ENCODE assay signal across 8 cellular contexts in genomic region chr9:75087824-75088645, GRCh38. TPM values are rescaled to one million over a fixed set of nuclear protein-coding genes. Genes with fewer than 3 reads are reported as not detected.
A peak's percentile ranks its signal among the peaks of the same experiment; 100 is the strongest.
DNase-seq lines count a peak whose midpoint lies in the region; TF ChIP-seq lines count a peak whose summit lies in the region.

Gene NMRK1 (minus strand): TSS chr9:75088155. CDS start chr9:75083115, 5,040 bp downstream.
Gene OSTF1 (plus strand): TSS chr9:75088514. CDS start chr9:75088693, 179 bp downstream.

- H3K14ac ChIP-seq in neuronal stem cell (ENCODE audit: low read length): peak within 1 kb of the TSS; percentile 67

- peak within 1 kb of the TSS; percentile 96 for H3K27ac Mint-ChIP-seq in HFFc6

- no peaks in the 10 kb centered on the region for H3K9me3 Mint-ChIP-seq in HFFc6

- no peaks in the 10 kb centered on the region; the same call in 1 of the 2 replicates for H3K27me3 Mint-ChIP-seq in HFFc6 (ENCODE audit: insufficient read depth)

- H3K4me1 ChIP-seq in neuronal stem cell (ENCODE audit: control insufficient read depth in 2 of 2, insufficient read depth in 1 of 2, low read depth in 1 of 2, low read length in 2 of 2) (peaks cover 5 to 8% of the 10 kb centered on the region in 2 donors), subcutaneous abdominal adipose tissue (ENCODE audit: control insufficient read depth in 5 of 5, insufficient read depth in 5 of 5, low read length in 5 of 5) (peaks cover 0 to 75% (median 59%) of the 10 kb centered on the region in 5 donors)

- no peak within 1 kb of the TSS for H4K91ac ChIP-seq in neuronal stem cell (ENCODE audit: low read depth, low read length, poor library complexity)

- H3K4ac ChIP-seq in neuronal stem cell (ENCODE audit: low read length): no peak within 1 kb of the TSS

- H3K27me3 ChIP-seq in neuronal stem cell (ENCODE audit: control insufficient read depth in 3 of 3, insufficient read depth in 3 of 3, low read depth in 1 of 3, low read length in 3 of 3) (peaks cover 0 to 9% (median 0%) of the 10 kb centered on the region in 3 experiments), subcutaneous abdominal adipose tissue (ENCODE audit: control insufficient read depth in 5 of 5, insufficient read depth in 4 of 5, low read length in 5 of 5) (no peaks in the 10 kb centered on the region)

- H2BK120ac ChIP-seq in neuronal stem cell (ENCODE audit: low read depth, low read length): no peak within 1 kb of the TSS

- H3K9me3 ChIP-seq in neuronal stem cell (replicated peaks in 1 of 2; ENCODE audit: control insufficient read depth in 2 of 2, insufficient read depth in 1 of 2, low read depth in 1 of 2, low read length in 2 of 2) (no peaks in the 10 kb centered on the region), subcutaneous abdominal adipose tissue (ENCODE audit: control insufficient read depth in 5 of 5, low read length in 5 of 5) (no peaks in the 10 kb centered on the region)

- H3K18ac ChIP-seq in neuronal stem cell (ENCODE audit: low read length): peak within 1 kb of the TSS; percentile 93

- no peak within 1 kb of the TSS for H2BK12ac ChIP-seq in neuronal stem cell (ENCODE audit: low read length)

- no peak within 1 kb of the TSS for H3K27ac ChIP-seq in neuronal stem cell (replicated peaks; ENCODE audit: low read length)
- H3K27ac ChIP-seq in subcutaneous abdominal adipose tissue (ENCODE audit: low read depth, low read length): peak within 1 kb of the TSS; percentile 90

- no peaks in the 10 kb centered on the region; the same call in none of the 2 replicates for H3K36me3 Mint-ChIP-seq in HFFc6 (ENCODE audit: low read depth)

- peak within 1 kb of the TSS; percentile 88 for H3K4me2 ChIP-seq in neuronal stem cell (ENCODE audit: insufficient read depth, low read length, poor library complexity, severe bottlenecking)

- H2BK5ac ChIP-seq in neuronal stem cell (ENCODE audit: low read length): no peak within 1 kb of the TSS

- peak within 1 kb of the TSS; percentile 100 for H2AFZ ChIP-seq in neuronal stem cell (ENCODE audit: low read length)

- peak within 1 kb of the TSS; percentile 100 for H3K4me3 Mint-ChIP-seq in HFFc6

- in situ Hi-C loops in SK-MEL-5 (cut with HindIII; ENCODE audit: low pct_unique_long_range_greater_than_20kb, low sequenced_read_pairs): no loop called here

- peaks cover 60% of the 10 kb centered on the region for H3K4me1 Mint-ChIP-seq in HFFc6 (ENCODE audit: low read depth)

- H4K8ac ChIP-seq in neuronal stem cell (ENCODE audit: low read depth, low read length): peak within 1 kb of the TSS; percentile 32

- peak within 1 kb of the TSS; percentile 80 for H2BK15ac ChIP-seq in neuronal stem cell (ENCODE audit: low read length)

- WGBS in neuronal stem cell (ENCODE audit: extremely low coverage in 2 of 2, insufficient read length in 2 of 2, insufficient replicate concordance in 1 of 2), 2 donors: no CpG with 5 or more reads among the region's 93 CpGs

- H3K79me1 ChIP-seq in neuronal stem cell (ENCODE audit: low read depth, low read length): no peaks in the 10 kb centered on the region

- TF ChIP-seq CTCF in HFFc6 (IDR thresholded peaks at IDR 0.05): no peak; the same call in 1 of the 2 replicates

- H3K23ac ChIP-seq in neuronal stem cell (ENCODE audit: low read depth, low read length, poor library complexity): peak within 1 kb of the TSS; percentile 99

- H3K9ac ChIP-seq in neuronal stem cell (ENCODE audit: low read depth, low read length, poor library complexity) (peak within 1 kb of the TSS; percentile 50), subcutaneous abdominal adipose tissue (ENCODE audit: low read length in 5 of 5) (peak within 1 kb of the TSS; percentile 68 to 96 (median 93))

- H3K36me3 ChIP-seq in neuronal stem cell (replicated peaks in 1 of 2; ENCODE audit: control insufficient read depth in 2 of 2, insufficient read depth in 2 of 2, low read length in 2 of 2): no peaks in the 10 kb centered on the region
- no peaks in the 10 kb centered on the region for H3K36me3 ChIP-seq in subcutaneous abdominal adipose tissue (ENCODE audit: control insufficient read depth in 5 of 5, insufficient read depth in 5 of 5, low read length in 5 of 5)

- DNase-seq in GM04504 (ENCODE audit: low read depth) (peak; percentile 93), HFFc6 (peak; percentile 95), NAMALWA (ENCODE audit: low spot score) (peak; percentile 94), SK-MEL-5 (ENCODE audit: low read depth, low spot score) (peak; percentile 95), foreskin melanocyte (peak; percentile 94), neuronal stem cell (ENCODE audit: low spot score) (peak; percentile 94)
- peak; percentile 94 for DNase-seq in activated naive CD4-positive, alpha-beta T cell treated with Interleukin-2 at 50 U/mL for 16 hours

- H3K4me3 ChIP-seq in neuronal stem cell (ENCODE audit: low read length in 2 of 2): peak within 1 kb of the TSS; percentile 87 to 99
- peak within 1 kb of the TSS; percentile 91 to 97 (median 94) for H3K4me3 ChIP-seq in subcutaneous abdominal adipose tissue (ENCODE audit: low read depth in 1 of 5, low read length in 5 of 5)

- H2AK5ac ChIP-seq in neuronal stem cell (ENCODE audit: low read depth, low read length): peak within 1 kb of the TSS; percentile 37

RNA-seq across cellular contexts. Expression of gene NMRK1, which starts in this region (rescaled TPM):
- total RNA-seq in HFFc6 (2021; fragmentation: NEBNext Ultra II Directional; extraction: Animal tissue kit (Norgen Biotek cat#: 25700)): 10 to 100 TPM; 16.7 to 23.2 (median 18.7) TPM
- total RNA-seq in SK-MEL-5 (2014; rRNA removed; shearing (Covaris generic)): 16.0 and 20.9 TPM in 2 replicates
- polyA plus RNA-seq in SK-MEL-5 (2015; cell fraction: cytosol; rRNA removed): 5.9 and 8.3 TPM in 2 replicates
- 27.7 and 42.7 TPM in 2 replicates for polyA plus RNA-seq in SK-MEL-5 (2015; cell fraction: nucleus; rRNA removed)
- 2.5 TPM for polyA plus RNA-seq in neuronal stem cell (2013, experiment 1 of 2)
- 2.1 TPM for polyA plus RNA-seq in neuronal stem cell (2013, experiment 2 of 2)

RNA-seq across cellular contexts. Expression of gene OSTF1, which starts in this region (rescaled TPM):
- 10 to 100 TPM; 57.9 to 71.6 (median 61.4) TPM for total RNA-seq in HFFc6 (2021; fragmentation: NEBNext Ultra II Directional; extraction: Animal tissue kit (Norgen Biotek cat#: 25700))
- 28.6 and 30.7 TPM in 2 replicates for total RNA-seq in SK-MEL-5 (2014; rRNA removed; shearing (Covaris generic))
- polyA plus RNA-seq in SK-MEL-5 (2015; cell fraction: cytosol; rRNA removed): 18.6 and 19.5 TPM in 2 replicates
- polyA plus RNA-seq in SK-MEL-5 (2015; cell fraction: nucleus; rRNA removed): 4.6 and 5.8 TPM in 2 replicates
- 2.3 TPM for polyA plus RNA-seq in neuronal stem cell (2013, experiment 1 of 2)
- polyA plus RNA-seq in neuronal stem cell (2013, experiment 2 of 2): 2.1 TPM
